3 cellular contexts compared by ENCODE assay signal in the genomic region with DNA sequence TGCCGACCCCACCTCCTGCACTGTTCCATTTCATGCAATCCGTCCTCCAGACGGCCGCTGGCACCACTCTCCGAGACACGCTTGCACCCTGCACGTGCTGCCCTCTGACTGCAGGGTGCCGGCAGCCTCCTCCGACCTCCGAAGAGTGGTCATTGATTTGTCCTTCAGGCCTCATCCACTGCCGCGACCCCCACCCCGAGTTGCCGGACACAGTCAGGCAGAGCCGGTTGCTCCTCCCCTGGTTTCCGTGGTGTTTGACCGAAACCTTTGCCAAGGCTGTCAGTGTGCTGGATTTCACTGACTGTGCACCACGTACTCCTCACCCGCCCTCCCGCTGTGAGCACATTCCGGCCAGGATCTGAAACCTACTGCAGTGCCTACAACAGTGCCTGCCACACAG.
TF ChIP-seq lines count a peak whose summit lies in the region.

No MANE protein-coding gene starts in this region.

TF ChIP-seq in IMR-90, 13 proteins besides CTCF, POLR2A, EP300 and RAD21:
- TF ChIP-seq NFE2L2 (IDR thresholded peaks at IDR 0.05; ENCODE audit: low read depth, low read length), result no peak
- TF ChIP-seq, protein P1, sequence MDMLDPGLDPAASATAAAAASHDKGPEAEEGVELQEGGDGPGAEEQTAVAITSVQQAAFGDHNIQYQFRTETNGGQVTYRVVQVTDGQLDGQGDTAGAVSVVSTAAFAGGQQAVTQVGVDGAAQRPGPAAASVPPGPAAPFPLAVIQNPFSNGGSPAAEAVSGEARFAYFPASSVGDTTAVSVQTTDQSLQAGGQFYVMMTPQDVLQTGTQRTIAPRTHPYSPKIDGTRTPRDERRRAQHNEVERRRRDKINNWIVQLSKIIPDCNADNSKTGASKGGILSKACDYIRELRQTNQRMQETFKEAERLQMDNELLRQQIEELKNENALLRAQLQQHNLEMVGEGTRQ (IDR thresholded peaks at IDR 0.05; ENCODE audit: low read depth, low read length), result no peak
- TF ChIP-seq, protein P2, sequence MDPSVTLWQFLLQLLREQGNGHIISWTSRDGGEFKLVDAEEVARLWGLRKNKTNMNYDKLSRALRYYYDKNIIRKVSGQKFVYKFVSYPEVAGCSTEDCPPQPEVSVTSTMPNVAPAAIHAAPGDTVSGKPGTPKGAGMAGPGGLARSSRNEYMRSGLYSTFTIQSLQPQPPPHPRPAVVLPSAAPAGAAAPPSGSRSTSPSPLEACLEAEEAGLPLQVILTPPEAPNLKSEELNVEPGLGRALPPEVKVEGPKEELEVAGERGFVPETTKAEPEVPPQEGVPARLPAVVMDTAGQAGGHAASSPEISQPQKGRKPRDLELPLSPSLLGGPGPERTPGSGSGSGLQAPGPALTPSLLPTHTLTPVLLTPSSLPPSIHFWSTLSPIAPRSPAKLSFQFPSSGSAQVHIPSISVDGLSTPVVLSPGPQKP (IDR thresholded peaks at IDR 0.05; ENCODE audit: borderline replicate concordance, low read depth, low read length), result no peak
- no peak for TF ChIP-seq MAFK (IDR thresholded peaks at IDR 0.05; ENCODE audit: low read depth, low read length)
- no peak for TF ChIP-seq CEBPB (IDR thresholded peaks at IDR 0.05; ENCODE audit: low read depth, low read length)
- no peak for TF ChIP-seq CHD1 (IDR thresholded peaks at IDR 0.05; ENCODE audit: low read depth, low read length)
- no peak for TF ChIP-seq FOS (IDR thresholded peaks at IDR 0.05; ENCODE audit: low read depth, low read length)
- TF ChIP-seq RCOR1 (IDR thresholded peaks at IDR 0.05; ENCODE audit: insufficient replicate concordance, low read length), result no peak
- TF ChIP-seq MAZ (IDR thresholded peaks at IDR 0.05; ENCODE audit: borderline replicate concordance, low read depth, low read length), result no peak
- no peak for TF ChIP-seq MXI1 (IDR thresholded peaks at IDR 0.05; ENCODE audit: borderline replicate concordance, low read depth, low read length)
- no peak for TF ChIP-seq RFX5 (IDR thresholded peaks at IDR 0.05; ENCODE audit: low read depth, low read length)
- TF ChIP-seq BHLHE40 (IDR thresholded peaks at IDR 0.05; ENCODE audit: low read depth, low read length), result no peak
- TF ChIP-seq SMC3 (IDR thresholded peaks at IDR 0.05; ENCODE audit: low read depth, low read length), result no peak
TF ChIP-seq in IMR-90: peak in this region for 0.

TF ChIP-seq in HepG2, 621 proteins besides CTCF, POLR2A, EP300 and RAD21:
- TF ChIP-seq, protein P3, sequence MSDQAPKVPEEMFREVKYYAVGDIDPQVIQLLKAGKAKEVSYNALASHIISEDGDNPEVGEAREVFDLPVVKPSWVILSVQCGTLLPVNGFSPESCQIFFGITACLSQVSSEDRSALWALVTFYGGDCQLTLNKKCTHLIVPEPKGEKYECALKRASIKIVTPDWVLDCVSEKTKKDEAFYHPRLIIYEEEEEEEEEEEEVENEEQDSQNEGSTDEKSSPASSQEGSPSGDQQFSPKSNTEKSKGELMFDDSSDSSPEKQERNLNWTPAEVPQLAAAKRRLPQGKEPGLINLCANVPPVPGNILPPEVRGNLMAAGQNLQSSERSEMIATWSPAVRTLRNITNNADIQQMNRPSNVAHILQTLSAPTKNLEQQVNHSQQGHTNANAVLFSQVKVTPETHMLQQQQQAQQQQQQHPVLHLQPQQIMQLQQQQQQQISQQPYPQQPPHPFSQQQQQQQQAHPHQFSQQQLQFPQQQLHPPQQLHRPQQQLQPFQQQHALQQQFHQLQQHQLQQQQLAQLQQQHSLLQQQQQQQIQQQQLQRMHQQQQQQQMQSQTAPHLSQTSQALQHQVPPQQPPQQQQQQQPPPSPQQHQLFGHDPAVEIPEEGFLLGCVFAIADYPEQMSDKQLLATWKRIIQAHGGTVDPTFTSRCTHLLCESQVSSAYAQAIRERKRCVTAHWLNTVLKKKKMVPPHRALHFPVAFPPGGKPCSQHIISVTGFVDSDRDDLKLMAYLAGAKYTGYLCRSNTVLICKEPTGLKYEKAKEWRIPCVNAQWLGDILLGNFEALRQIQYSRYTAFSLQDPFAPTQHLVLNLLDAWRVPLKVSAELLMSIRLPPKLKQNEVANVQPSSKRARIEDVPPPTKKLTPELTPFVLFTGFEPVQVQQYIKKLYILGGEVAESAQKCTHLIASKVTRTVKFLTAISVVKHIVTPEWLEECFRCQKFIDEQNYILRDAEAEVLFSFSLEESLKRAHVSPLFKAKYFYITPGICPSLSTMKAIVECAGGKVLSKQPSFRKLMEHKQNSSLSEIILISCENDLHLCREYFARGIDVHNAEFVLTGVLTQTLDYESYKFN (CRISPR knock-in tag; conservative IDR thresholded peaks at IDR 0.05), result no peak
- TF ChIP-seq EZH2 (conservative IDR thresholded peaks at IDR 0.05; ENCODE audit: low read depth, low read length), result peak; percentile 39; the same call in 1 of the 2 replicates

TF ChIP-seq in GM12891, 5 proteins besides CTCF, POLR2A, EP300 and RAD21:
- no peak for TF ChIP-seq POU2F2 (IDR thresholded peaks at IDR 0.05; ENCODE audit: low read depth, low read length)
- no peak for TF ChIP-seq PAX5 (IDR thresholded peaks at IDR 0.05; ENCODE audit: insufficient read depth, low read length, severe bottlenecking)
- TF ChIP-seq TAF1 (IDR thresholded peaks at IDR 0.05; ENCODE audit: low read depth, low read length), result no peak
- no peak for TF ChIP-seq POLR2AphosphoS5 (IDR thresholded peaks at IDR 0.05; ENCODE audit: low read depth, low read length)
- TF ChIP-seq SPI1 (IDR thresholded peaks at IDR 0.05; ENCODE audit: low read depth, low read length), result no peak
